Comparison of ENCODE assay signal across 8 cellular contexts in genomic region chr1:77218477-77219165, GRCh38. TPM values are rescaled to one million over a fixed set of nuclear protein-coding genes. Genes with fewer than 3 reads are reported as not detected.
DNase-seq lines count a peak whose midpoint lies in the region; ATAC-seq and TF ChIP-seq lines count a peak whose summit lies in the region.

No MANE protein-coding gene starts in this region.

- DNase-seq in DMS79 (lab: John Stamatoyannopoulos, UW) (peak; percentile 6), activated B cell treated with CpG ODN at 0.5 μM for 24 hours (no peak), Right ventricle myocardium superior (no peak), progenitor cell of endocrine pancreas (ENCODE audit: low spot score, unreplicated experiment) (no peak), amniotic stem cell (lab: John Stamatoyannopoulos, UW) (no peak)
- no peak for DNase-seq in activated CD4-positive, alpha-beta T cell treated with anti-CD3 and anti-CD28 coated beads for 4 hours

- TF ChIP-seq CTCF in activated B cell treated with CpG ODN at 0.5 μM for 24 hours (IDR thresholded peaks at IDR 0.05) (no peak), progenitor cell of endocrine pancreas (IDR thresholded peaks at IDR 0.05; ENCODE audit: unreplicated experiment) (no peak)

- intact Hi-C loops in activated B cell treated with CpG ODN at 0.5 μM for 24 hours (cut with micrococcal nuclease): loop anchor here (1.0 to 10.0 kb wide), 7 partner anchors 322 to 1144 kb away; partner anchors contain the start of genes DNAJB4, MIGA1, ST6GALNAC3 and USP33
- intact Hi-C loops in Right ventricle myocardium superior (cut with DNase I): no loop called here

- H3K9me3 Mint-ChIP-seq in activated B cell treated with CpG ODN at 0.5 μM for 24 hours (peaks cover 4% of the 10 kb centered on the region), progenitor cell of endocrine pancreas (ENCODE audit: low read depth) (peaks cover 3% of the 10 kb centered on the region)

- POLR2A ChIA-PET in activated B cell treated with CpG ODN at 0.5 μM for 24 hours (lab: Charles Lee): interaction anchor here (0.6 to 2.3 kb wide), 3 partner anchors 464 to 786 kb away, joined by 4 to 8 read pairs (median 4); partner anchors contain the start of genes DNAJB4 and ZZZ3

- H3K36me3 Mint-ChIP-seq in activated B cell treated with CpG ODN at 0.5 μM for 24 hours (ENCODE audit: low read depth): peaks cover 10% of the 10 kb centered on the region
- peaks cover 21% of the 10 kb centered on the region for H3K36me3 Mint-ChIP-seq in progenitor cell of endocrine pancreas (ENCODE audit: insufficient read depth)

- CTCF ChIA-PET in activated B cell treated with CpG ODN at 0.5 μM for 24 hours (lab: Charles Lee): no interaction called here

- H3K27ac Mint-ChIP-seq in activated B cell treated with CpG ODN at 0.5 μM for 24 hours (peak overlapping the region; percentile 89), progenitor cell of endocrine pancreas (peak overlapping the region; percentile 96)

- H3K27me3 Mint-ChIP-seq in activated B cell treated with CpG ODN at 0.5 μM for 24 hours: no peaks in the 10 kb centered on the region
- no peaks in the 10 kb centered on the region for H3K27me3 Mint-ChIP-seq in progenitor cell of endocrine pancreas

- ATAC-seq in GM21360 (IDR thresholded peaks at IDR 0.05; ENCODE audit: unreplicated experiment) (peak; percentile 39), HG03558 (IDR thresholded peaks at IDR 0.05; ENCODE audit: extremely low read depth, unreplicated experiment) (peak; percentile 18), activated B cell treated with CpG ODN at 0.5 μM for 24 hours (ENCODE audit: low read depth) (peak; percentile 22), Right ventricle myocardium superior (ENCODE audit: poor library complexity) (peak; percentile 61)

- H3K4me1 Mint-ChIP-seq in activated B cell treated with CpG ODN at 0.5 μM for 24 hours: peaks cover 26% of the 10 kb centered on the region
- H3K4me1 Mint-ChIP-seq in progenitor cell of endocrine pancreas (ENCODE audit: low read depth): peaks cover 19% of the 10 kb centered on the region

- H3K4me3 Mint-ChIP-seq in activated B cell treated with CpG ODN at 0.5 μM for 24 hours (peak overlapping the region; percentile 95), progenitor cell of endocrine pancreas (ENCODE audit: low read depth) (peak overlapping the region; percentile 96)

RNA-seq across cellular contexts. Expression of gene PIGK, which starts 0.6 kb away (rescaled TPM):
- total RNA-seq in activated B cell treated with CpG ODN at 0.5 μM for 24 hours (10.8 and 11.1 TPM in 2 replicates), Right ventricle myocardium superior (28.0 TPM), progenitor cell of endocrine pancreas (22.1 and 22.7 TPM in 2 replicates)
